Comparison of ENCODE assay signal across 8 cellular contexts in genomic region chr2:108593547-108594098, GRCh38. TPM values are rescaled to one million over a fixed set of nuclear protein-coding genes. Genes with fewer than 3 reads are reported as not detected.
A peak's percentile ranks its signal among the peaks of the same experiment; 100 is the strongest.
DNase-seq lines count a peak whose midpoint lies in the region; ATAC-seq and TF ChIP-seq lines count a peak whose summit lies in the region.

No MANE protein-coding gene starts in this region.

- H3K9me3 ChIP-seq in OCI-LY7 (ENCODE audit: low read length) (no peaks in the 10 kb centered on the region), esophagus muscularis mucosa (no peaks in the 10 kb centered on the region), Karpas-422 (ENCODE audit: low read length) (no peaks in the 10 kb centered on the region)
- H3K9me3 ChIP-seq in CD4-positive, alpha-beta T cell (ENCODE audit: control insufficient read depth, low read length): no peaks in the 10 kb centered on the region

- TF ChIP-seq POLR2A in esophagus muscularis mucosa (IDR thresholded peaks at IDR 0.05; ENCODE audit: low read depth): no peak

- H3K27me3 Mint-ChIP-seq in CD4-positive, alpha-beta T cell: no peaks in the 10 kb centered on the region

- H3K4me1 Mint-ChIP-seq in CD4-positive, alpha-beta T cell (ENCODE audit: low read depth): peaks cover 31% of the 10 kb centered on the region

- TF ChIP-seq EP300 in esophagus muscularis mucosa (IDR thresholded peaks at IDR 0.05): no peak

- H3K27ac ChIP-seq in OCI-LY7 (ENCODE audit: low read depth, low read length, poor library complexity, severe bottlenecking): no peak overlapping the region
- peak overlapping the region; percentile 61 to 72 (median 68) for H3K27ac ChIP-seq in esophagus muscularis mucosa (replicated peaks in 1 of 4)
- H3K27ac ChIP-seq in skin epidermis: peak overlapping the region in 20 of 21 experiments; percentile 24 to 89 (median 71)
- H3K27ac ChIP-seq in Karpas-422 (ENCODE audit: low read length): no peak overlapping the region
- H3K27ac ChIP-seq in CD4-positive, alpha-beta T cell (ENCODE audit: low read depth, low read length): no peak overlapping the region

- H3K79me2 ChIP-seq in OCI-LY7 (ENCODE audit: insufficient read depth, low read depth, low read length): no peaks in the 10 kb centered on the region; the same call in 1 of the 2 replicates
- H3K79me2 ChIP-seq in Karpas-422 (ENCODE audit: low read length): no peaks in the 10 kb centered on the region

- H3K4me3 Mint-ChIP-seq in CD4-positive, alpha-beta T cell: no peak overlapping the region

- intact Hi-C loops in OCI-LY7 (cut with micrococcal nuclease; ENCODE audit: unreplicated experiment) (no loop called here), esophagus muscularis mucosa (cut with DNase I) (loop anchor here (5.0 kb wide), 1 partner anchor 44 kb away; no protein-coding TSS in a partner anchor)
- intact Hi-C loops in CD4-positive, alpha-beta T cell (cut with DNase I, micrococcal nuclease): loop anchor here in 1 of 2 experiments (5.0 kb wide), 1 partner anchor 119 kb away; no protein-coding TSS in a partner anchor

- H3K27ac Mint-ChIP-seq in CD4-positive, alpha-beta T cell: no peak overlapping the region

- POLR2A ChIA-PET in OCI-LY7 (lab: Charles Lee): interaction anchor here (1.1 to 2.1 kb wide), 3 partner anchors 12 to 43 kb away, joined by 5 to 11 read pairs (median 7); no protein-coding TSS in a partner anchor
- POLR2A ChIA-PET in CD4-positive, alpha-beta T cell (lab: Charles Lee): no interaction called here

- H2AFZ ChIP-seq in OCI-LY7 (ENCODE audit: low read length): no peak overlapping the region
- no peak overlapping the region for H2AFZ ChIP-seq in Karpas-422 (ENCODE audit: low read length)

- CTCF ChIA-PET in OCI-LY7 (lab: Charles Lee; ENCODE audit: unreplicated experiment): interaction anchor here (1.3 kb wide), 1 partner anchor 10 kb away, joined by 7 read pairs; no protein-coding TSS in a partner anchor
- CTCF ChIA-PET in CD4-positive, alpha-beta T cell (lab: Charles Lee): interaction anchor here (1.1 to 2.6 kb wide), 3 partner anchors 9 to 43 kb away, joined by 5 to 13 read pairs (median 7); no protein-coding TSS in a partner anchor

- H3K27me3 ChIP-seq in esophagus muscularis mucosa (no peaks in the 10 kb centered on the region), Karpas-422 (ENCODE audit: low read length) (no peaks in the 10 kb centered on the region)
- H3K27me3 ChIP-seq in CD4-positive, alpha-beta T cell (ENCODE audit: control insufficient read depth, insufficient read depth, low read length): no peaks in the 10 kb centered on the region

- H3K4me3 ChIP-seq in OCI-LY7 (ENCODE audit: low read depth, low read length, poor library complexity, severe bottlenecking) (no peak overlapping the region), esophagus muscularis mucosa (no peak overlapping the region), skin epidermis (no peak overlapping the region), Karpas-422 (ENCODE audit: low read length) (no peak overlapping the region)

- DNase-seq in OCI-LY7 (ENCODE audit: low spot score) (no peak), esophagus muscularis mucosa (ENCODE audit: extremely low spot score) (no peak), Karpas-422 (no peak)
- no peak for DNase-seq in CD4-positive, alpha-beta T cell

- no TSS peak for BruUV-seq in OCI-LY7 (replicated peaks; lab: Mats Ljungman, UMichigan)

- peak overlapping the region; percentile 29; the same call in 1 of the 2 replicates for H3K4me2 ChIP-seq in OCI-LY7 (ENCODE audit: low read length)
- no peak overlapping the region for H3K4me2 ChIP-seq in Karpas-422 (ENCODE audit: low read depth, low read length, poor library complexity, severe bottlenecking)

- H3K36me3 Mint-ChIP-seq in CD4-positive, alpha-beta T cell (ENCODE audit: low read depth): no peaks in the 10 kb centered on the region

- ATAC-seq in GM21529 (IDR thresholded peaks at IDR 0.05; ENCODE audit: unreplicated experiment) (peak; percentile 1), HG02885 (IDR thresholded peaks at IDR 0.05; ENCODE audit: poor library complexity, unreplicated experiment) (no peak), GM18520 (IDR thresholded peaks at IDR 0.05; ENCODE audit: unreplicated experiment) (no peak)
- no peak for ATAC-seq in CD4-positive, alpha-beta T cell (ENCODE audit: poor library complexity)

- H3K4me1 ChIP-seq in OCI-LY7 (ENCODE audit: insufficient read depth, low read length, poor library complexity, severe bottlenecking) (peaks cover 27% of the 10 kb centered on the region), esophagus muscularis mucosa (peaks cover 50 to 93% (median 84%) of the 10 kb centered on the region in 4 donors), Karpas-422 (ENCODE audit: low read length) (peaks cover under 1% of the 10 kb centered on the region)

- H4K20me1 ChIP-seq in OCI-LY7 (ENCODE audit: insufficient read depth, low read length): no peaks in the 10 kb centered on the region; the same call in 1 of the 2 replicates
- peaks cover 28% of the 10 kb centered on the region for H4K20me1 ChIP-seq in Karpas-422 (ENCODE audit: insufficient read depth, low read depth, low read length)

- peak; percentile 41; the same call in 1 of the 2 replicates for TF ChIP-seq CTCF in OCI-LY7 (conservative IDR thresholded peaks at IDR 0.05; ENCODE audit: low read length)
- TF ChIP-seq CTCF in esophagus muscularis mucosa (IDR thresholded peaks at IDR 0.05): peak in 1 of 3 experiments; percentile 20
- no peak for TF ChIP-seq CTCF in CD4-positive, alpha-beta T cell (IDR thresholded peaks at IDR 0.05)

- H3K36me3 ChIP-seq in OCI-LY7 (ENCODE audit: insufficient read depth, low read length): no peaks in the 10 kb centered on the region
- H3K36me3 ChIP-seq in esophagus muscularis mucosa: no peaks in the 10 kb centered on the region
- no peaks in the 10 kb centered on the region for H3K36me3 ChIP-seq in Karpas-422 (ENCODE audit: insufficient read depth, low read length)

- H3K9me3 Mint-ChIP-seq in CD4-positive, alpha-beta T cell: no peaks in the 10 kb centered on the region

- no peak overlapping the region for H3K9ac ChIP-seq in Karpas-422 (ENCODE audit: low read length)

- H3K9me2 ChIP-seq in OCI-LY7 (ENCODE audit: insufficient read depth, low read length): no peaks in the 10 kb centered on the region
- H3K9me2 ChIP-seq in Karpas-422 (replicated peaks; ENCODE audit: insufficient read depth, low read length): no peaks in the 10 kb centered on the region

RNA-seq across cellular contexts. Expression of gene LIMS1, which starts 59.4 kb away (rescaled TPM):
- 33.6 and 53.3 TPM in 2 replicates for total RNA-seq in OCI-LY7 (2014; rRNA removed; shearing (Covaris generic))
- total RNA-seq in OCI-LY7 (2022) (66.6 and 74.7 TPM in 2 replicates), esophagus muscularis mucosa (100 to 1,000 TPM in 3 of 4 donors, 10 to 100 TPM in 1; 71.0 to 141 (median 123) TPM)
- total RNA-seq in Karpas-422 (2014; rRNA removed; shearing (Covaris generic); ENCODE audit: low replicate concordance): 9.7 and 14.1 TPM in 2 replicates
- 10 to 100 TPM; 18.5 to 21.3 TPM for total RNA-seq in CD4-positive, alpha-beta T cell

Comparison
In these comparisons a context has a peak if more than half of its experiments do, and no peak if none do; other contexts are left out.
1. H3K27ac ChIP-seq: peak in esophagus muscularis mucosa (4 of 4) and skin epidermis (20 of 21); none in OCI-LY7 (single experiment), Karpas-422 (single experiment) and CD4-positive, alpha-beta T cell (single experiment).